Comparison of ENCODE assay signal across 8 cellular contexts in the genomic region with DNA sequence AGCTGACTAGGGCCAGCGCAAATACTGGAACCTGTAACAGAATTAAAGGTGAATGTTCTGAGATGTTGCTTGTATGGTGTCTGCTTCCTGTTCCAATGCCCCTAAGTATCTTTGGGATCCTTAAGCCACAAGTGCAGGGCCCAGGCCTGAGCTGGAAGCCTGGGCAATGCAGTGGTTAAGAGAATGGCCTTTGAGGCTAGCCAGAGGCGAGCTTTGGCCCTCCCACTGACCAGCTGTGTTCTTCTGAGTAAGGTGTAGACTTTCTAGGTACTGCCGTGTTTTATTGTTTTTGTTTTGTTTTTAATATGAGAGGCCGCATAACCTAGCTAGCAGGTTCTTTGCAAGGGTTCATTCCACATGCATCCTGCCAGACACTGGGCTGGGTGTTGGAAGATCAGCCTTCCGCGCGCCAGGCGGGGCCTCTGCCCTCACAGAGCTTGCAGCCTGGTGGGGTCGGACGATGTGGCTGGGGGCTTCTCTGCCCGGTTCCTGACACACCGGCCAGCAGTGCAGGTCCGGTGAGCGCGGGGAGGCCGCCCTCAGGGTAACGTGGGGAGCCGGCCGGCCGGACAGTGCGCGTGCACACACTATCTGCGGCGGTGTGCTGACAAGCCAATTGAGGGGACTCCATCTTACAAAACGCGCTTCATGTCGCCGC. TPM values are rescaled to one million over a fixed set of nuclear protein-coding genes. Genes with fewer than 3 reads are reported as not detected.
A peak's percentile ranks its signal among the peaks of the same experiment; 100 is the strongest.
DNase-seq lines count a peak whose midpoint lies in the region; ATAC-seq and TF ChIP-seq lines count a peak whose summit lies in the region.

No MANE protein-coding gene starts in this region.

- TF ChIP-seq CTCF in liver (IDR thresholded peaks at IDR 0.05; ENCODE audit: low read depth, low read length, missing input control) (no peak), tibial artery (IDR thresholded peaks at IDR 0.05) (no peak)

- TF ChIP-seq RAD21 in liver (IDR thresholded peaks at IDR 0.05): no peak

- H3K27me3 ChIP-seq in liver (ENCODE audit: control insufficient read depth in 4 of 4, insufficient read depth in 4 of 4, low read length in 3 of 4) (no peaks in the 10 kb centered on the region), tibial artery (no peaks in the 10 kb centered on the region)

- H3K9me3 ChIP-seq in liver (ENCODE audit: control insufficient read depth in 4 of 4, low read length in 3 of 4) (no peaks in the 10 kb centered on the region), tibial artery (no peaks in the 10 kb centered on the region)

- H3K36me3 ChIP-seq in liver (ENCODE audit: control insufficient read depth in 4 of 4, insufficient read depth in 3 of 4, low read depth in 1 of 4, low read length in 3 of 4) (peaks cover 7 to 28% (median 21%) of the 10 kb centered on the region in 4 donors), tibial artery (peaks cover 42 to 56% (median 50%) of the 10 kb centered on the region in 3 donors)

- peak overlapping the region in 1 of 2 donors; percentile 3 for H3K9ac ChIP-seq in liver (ENCODE audit: low read depth in 1 of 2, low read length in 2 of 2)

- H3K4me3 ChIP-seq in liver (ENCODE audit: low read depth in 1 of 3, low read length in 3 of 3) (peak overlapping the region; percentile 1 to 70 (median 25)), tibial artery (peak overlapping the region; percentile 80)

- peak overlapping the region; percentile 98 for H3K27ac Mint-ChIP-seq in activated T-cell treated with anti-CD3 and anti-CD28 coated beads, Interleukin-2, amount 50 U/mL, for 24 hours

- peak overlapping the region; percentile 95 for H3K4me3 Mint-ChIP-seq in activated T-cell treated with anti-CD3 and anti-CD28 coated beads, Interleukin-2, amount 50 U/mL, for 24 hours

- WGBS in liver: 44% methylated on average over 28 of the region's 28 CpGs

- H3K4me1 Mint-ChIP-seq in activated T-cell treated with anti-CD3 and anti-CD28 coated beads, Interleukin-2, amount 50 U/mL, for 24 hours (ENCODE audit: low read depth): peaks cover 67% of the 10 kb centered on the region

- H3K27ac ChIP-seq in angular gyrus (ENCODE audit: low read depth, low read length) (peak overlapping the region; percentile 97), liver (ENCODE audit: low read depth in 1 of 2, low read length in 2 of 2) (peak overlapping the region; percentile 75 to 90), tibial artery (peak overlapping the region; percentile 91 to 92)

- H3K27me3 Mint-ChIP-seq in activated T-cell treated with anti-CD3 and anti-CD28 coated beads, Interleukin-2, amount 50 U/mL, for 24 hours: no peaks in the 10 kb centered on the region

- no peak for ATAC-seq in HG03175 (IDR thresholded peaks at IDR 0.05; ENCODE audit: unreplicated experiment)

- intact Hi-C loops in tibial artery (cut with DNase I; ENCODE audit: low total_unique reads): no loop called here

- no peaks in the 10 kb centered on the region for H3K9me3 Mint-ChIP-seq in activated T-cell treated with anti-CD3 and anti-CD28 coated beads, Interleukin-2, amount 50 U/mL, for 24 hours

- H3K36me3 Mint-ChIP-seq in activated T-cell treated with anti-CD3 and anti-CD28 coated beads, Interleukin-2, amount 50 U/mL, for 24 hours (ENCODE audit: low read depth): peaks cover 91% of the 10 kb centered on the region

- H3K4me1 ChIP-seq in liver (ENCODE audit: control insufficient read depth in 4 of 4, insufficient read depth in 4 of 4, low read length in 3 of 4) (peaks cover 14 to 81% (median 62%) of the 10 kb centered on the region in 4 donors), tibial artery (peaks cover 4 to 65% (median 47%) of the 10 kb centered on the region in 4 donors)

- DNase-seq in activated T-cell treated with anti-CD3 and anti-CD28 coated beads, Interleukin-2, amount 50 U/mL, for 24 hours: no peak
- DNase-seq in activated T-cell treated with anti-CD3 and anti-CD28 coated beads for 4 hours (no peak), tibial artery (no peak), GDM1 (lab: John Stamatoyannopoulos, UW) (no peak), midbrain (lab: John Stamatoyannopoulos, UW) (no peak)

TF ChIP-seq in liver, 16 proteins besides CTCF, POLR2A, EP300 and RAD21:
- TF ChIP-seq JUND (IDR thresholded peaks at IDR 0.05): no peak
- no peak for TF ChIP-seq HNF4G (IDR thresholded peaks at IDR 0.05)
- no peak for TF ChIP-seq YY1 (IDR thresholded peaks at IDR 0.05)
- TF ChIP-seq, protein P1, sequence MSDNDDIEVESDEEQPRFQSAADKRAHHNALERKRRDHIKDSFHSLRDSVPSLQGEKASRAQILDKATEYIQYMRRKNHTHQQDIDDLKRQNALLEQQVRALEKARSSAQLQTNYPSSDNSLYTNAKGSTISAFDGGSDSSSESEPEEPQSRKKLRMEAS (IDR thresholded peaks at IDR 0.05): no peak
- TF ChIP-seq, protein P2, sequence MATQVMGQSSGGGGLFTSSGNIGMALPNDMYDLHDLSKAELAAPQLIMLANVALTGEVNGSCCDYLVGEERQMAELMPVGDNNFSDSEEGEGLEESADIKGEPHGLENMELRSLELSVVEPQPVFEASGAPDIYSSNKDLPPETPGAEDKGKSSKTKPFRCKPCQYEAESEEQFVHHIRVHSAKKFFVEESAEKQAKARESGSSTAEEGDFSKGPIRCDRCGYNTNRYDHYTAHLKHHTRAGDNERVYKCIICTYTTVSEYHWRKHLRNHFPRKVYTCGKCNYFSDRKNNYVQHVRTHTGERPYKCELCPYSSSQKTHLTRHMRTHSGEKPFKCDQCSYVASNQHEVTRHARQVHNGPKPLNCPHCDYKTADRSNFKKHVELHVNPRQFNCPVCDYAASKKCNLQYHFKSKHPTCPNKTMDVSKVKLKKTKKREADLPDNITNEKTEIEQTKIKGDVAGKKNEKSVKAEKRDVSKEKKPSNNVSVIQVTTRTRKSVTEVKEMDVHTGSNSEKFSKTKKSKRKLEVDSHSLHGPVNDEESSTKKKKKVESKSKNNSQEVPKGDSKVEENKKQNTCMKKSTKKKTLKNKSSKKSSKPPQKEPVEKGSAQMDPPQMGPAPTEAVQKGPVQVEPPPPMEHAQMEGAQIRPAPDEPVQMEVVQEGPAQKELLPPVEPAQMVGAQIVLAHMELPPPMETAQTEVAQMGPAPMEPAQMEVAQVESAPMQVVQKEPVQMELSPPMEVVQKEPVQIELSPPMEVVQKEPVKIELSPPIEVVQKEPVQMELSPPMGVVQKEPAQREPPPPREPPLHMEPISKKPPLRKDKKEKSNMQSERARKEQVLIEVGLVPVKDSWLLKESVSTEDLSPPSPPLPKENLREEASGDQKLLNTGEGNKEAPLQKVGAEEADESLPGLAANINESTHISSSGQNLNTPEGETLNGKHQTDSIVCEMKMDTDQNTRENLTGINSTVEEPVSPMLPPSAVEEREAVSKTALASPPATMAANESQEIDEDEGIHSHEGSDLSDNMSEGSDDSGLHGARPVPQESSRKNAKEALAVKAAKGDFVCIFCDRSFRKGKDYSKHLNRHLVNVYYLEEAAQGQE (IDR thresholded peaks at IDR 0.05): no peak
- TF ChIP-seq NR2F2 (IDR thresholded peaks at IDR 0.05): no peak
- no peak for TF ChIP-seq GABPA (IDR thresholded peaks at IDR 0.05 in 1 of 2, conservative IDR thresholded peaks at IDR 0.05 in 1 of 2)
- no peak for TF ChIP-seq TAF1 (conservative IDR thresholded peaks at IDR 0.05)
- TF ChIP-seq HNF4A (conservative IDR thresholded peaks at IDR 0.05): no peak
- TF ChIP-seq, protein P3, sequence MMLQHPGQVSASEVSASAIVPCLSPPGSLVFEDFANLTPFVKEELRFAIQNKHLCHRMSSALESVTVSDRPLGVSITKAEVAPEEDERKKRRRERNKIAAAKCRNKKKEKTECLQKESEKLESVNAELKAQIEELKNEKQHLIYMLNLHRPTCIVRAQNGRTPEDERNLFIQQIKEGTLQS (IDR thresholded peaks at IDR 0.05): no peak
- no peak for TF ChIP-seq RXRA (IDR thresholded peaks at IDR 0.05)
- no peak for TF ChIP-seq SP1 (IDR thresholded peaks at IDR 0.05)
- no peak for TF ChIP-seq FOXA2 (IDR thresholded peaks at IDR 0.05)
TF ChIP-seq in liver: peak in this region for 0.

RNA-seq across cellular contexts. Expression of a gene that starts 0.6 kb away (rescaled TPM):
- total RNA-seq in liver: 10 to 100 TPM; 19.4 to 40.0 TPM
- 10 to 100 TPM; 29.2 to 35.1 TPM for polyA plus RNA-seq in liver

RNA-seq across cellular contexts. Expression of a gene that starts 4.4 kb away (rescaled TPM):
- total RNA-seq in liver: 10 to 100 TPM; 18.2 to 33.4 TPM
- polyA plus RNA-seq in liver: 10 to 100 TPM; 70.0 to 78.1 TPM

RNA-seq across cellular contexts. Expression of a gene that starts 11.2 kb away (rescaled TPM):
- 1 to 10 TPM; 1.3 to 3.0 TPM for total RNA-seq in liver
- polyA plus RNA-seq in liver: under 1 TPM; 0.58 to 0.88 TPM

RNA-seq across cellular contexts. Expression of a gene that starts 13.6 kb away (rescaled TPM):
- total RNA-seq in liver: 1 to 10 TPM in 1 of 2 donors, under 1 TPM in 1; 0.67 to 1.0 TPM
- 1 to 10 TPM; 1.0 to 1.8 TPM for polyA plus RNA-seq in liver

RNA-seq across cellular contexts. Expression of a gene that starts 30.3 kb away (rescaled TPM):
- 10 to 100 TPM; 20.5 to 37.4 TPM for total RNA-seq in liver
- 10 to 100 TPM; 15.5 to 41.2 TPM for polyA plus RNA-seq in liver
